Comparison of ENCODE assay signal across 15 cellular contexts in the genomic region with DNA sequence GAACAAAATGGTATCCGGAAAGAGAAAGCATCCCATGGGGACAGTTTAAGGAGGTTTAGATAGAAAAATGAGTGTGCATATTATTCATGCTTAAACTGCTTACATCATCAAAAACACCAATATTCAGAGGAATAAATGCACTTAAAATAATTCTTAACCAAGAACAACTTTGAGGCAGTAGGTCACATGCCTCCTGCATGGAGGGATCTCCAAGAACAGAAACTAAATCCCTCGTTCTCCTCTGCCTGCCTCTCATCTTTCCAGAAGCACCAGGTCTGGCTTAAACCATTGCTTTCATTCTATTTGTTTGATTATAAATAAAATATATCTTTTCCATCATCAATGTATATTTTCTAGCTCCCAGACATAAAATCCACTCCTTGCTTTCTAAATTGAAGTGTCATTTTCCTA.
A peak's percentile ranks its signal among the peaks of the same experiment; 100 is the strongest.
DNase-seq lines count a peak whose midpoint lies in the region; ATAC-seq, FAIRE-seq and TF ChIP-seq lines count a peak whose summit lies in the region.
"Had no signal": no experiment of that assay in that cellular context is flagged by ENCODE, and none has a peak within 500 bp of the region (broad histone marks: within the 10 kb centered on the region; RNA-seq: fewer than 3 reads in every experiment).

No MANE protein-coding gene starts in this region.

- H3K4me1 Mint-ChIP-seq in immature natural killer cell = no peaks in the 10 kb centered on the region
- H3K4me1 Mint-ChIP-seq: CD4-positive, CD25-positive, alpha-beta regulatory T cell; GM23338 had no signal

- H3F3A ChIP-seq in PC-9 (ENCODE audit: insufficient read depth, low read depth) = peaks cover 43% of the 10 kb centered on the region

- no peak for TF ChIP-seq EP300 in A549 (IDR thresholded peaks at IDR 0.05)

- POLR2A ChIA-PET in A549 (lab: Yijun Ruan, JAX) (no interaction called here), PC-9 (lab: Charles Lee; ENCODE audit: unreplicated experiment) (no interaction called here)

- H3K9me3 Mint-ChIP-seq in immature natural killer cell = no peaks in the 10 kb centered on the region
- H3K9me3 Mint-ChIP-seq: CD4-positive, CD25-positive, alpha-beta regulatory T cell; GM23338; H9 had no signal

- TF ChIP-seq RAD21 in A549 (conservative IDR thresholded peaks at IDR 0.05 in 1 of 2, IDR thresholded peaks at IDR 0.05 in 1 of 2) = no peak

- ATAC-seq in A549 = no peak
- ATAC-seq in gastrocnemius medialis = peak; percentile 55 to 72
- no peak for ATAC-seq in GM18498 (IDR thresholded peaks at IDR 0.05; ENCODE audit: unreplicated experiment)
- ATAC-seq: GM23338 had no signal

- no peak for TF ChIP-seq POLR2A in A549 (IDR thresholded peaks at IDR 0.05; ENCODE audit: low read length)
- no peak for TF ChIP-seq POLR2A in gastrocnemius medialis (IDR thresholded peaks at IDR 0.05)

- no peaks in the 10 kb centered on the region for H3K36me3 Mint-ChIP-seq in immature natural killer cell
- H3K36me3 Mint-ChIP-seq: CD4-positive, CD25-positive, alpha-beta regulatory T cell had no signal

- no peak overlapping the region; the same call in 2 of the 3 replicates for H3K4me2 ChIP-seq in A549
- peak overlapping the region; percentile 80 for H3K4me2 ChIP-seq in PC-9
- H3K4me2 ChIP-seq: BLaER1 treated with 17β-estradiol and CSF1 and Interleukin-3, amounts not matched to agents 10 nM and 100 nM; GM23338 had no signal

- 83% methylated on average over 2 of the region's 2 CpGs for WGBS in A549 (ENCODE audit: missing lambda C conversion rate)

- H3K4me1 ChIP-seq in A549 = peaks cover 29% of the 10 kb centered on the region
- peaks cover 59% of the 10 kb centered on the region for H3K4me1 ChIP-seq in PC-9 (replicated peaks; ENCODE audit: insufficient read depth)
- H3K4me1 ChIP-seq in gastrocnemius medialis = peaks cover 0 to 8% of the 10 kb centered on the region in 2 donors

- in situ Hi-C loops in gastrocnemius medialis (cut with MboI; ENCODE audit: low sequenced_read_pairs in 4 of 4) = no loop called here

- FAIRE-seq in A549 (lab: Jason Lieb, UNC) = no peak
- FAIRE-seq: GM18507 had no signal

- H3K9me2 ChIP-seq in PC-9 (ENCODE audit: insufficient read depth) = no peaks in the 10 kb centered on the region

- H3K36me3 ChIP-seq in PC-9 (ENCODE audit: low read depth) (no peaks in the 10 kb centered on the region), gastrocnemius medialis (no peaks in the 10 kb centered on the region)
- H3K36me3 ChIP-seq: BLaER1 treated with 17β-estradiol and CSF1 and Interleukin-3, amounts not matched to agents 10 nM and 100 nM had no signal

- intact Hi-C loops in PC-9 (cut with micrococcal nuclease; ENCODE audit: unreplicated experiment) = loop anchor here (1.0 to 5.0 kb wide), 3 partner anchors 30 to 81 kb away; no protein-coding TSS in a partner anchor
- intact Hi-C loops in gastrocnemius medialis (cut with DNase I; ENCODE audit: low total_unique reads) = no loop called here

- no peaks in the 10 kb centered on the region for H3K79me2 ChIP-seq in PC-9 (ENCODE audit: low read depth)

- H3K9me3 ChIP-seq in A549 = no peaks in the 10 kb centered on the region
- no peaks in the 10 kb centered on the region for H3K9me3 ChIP-seq in PC-9 (ENCODE audit: insufficient read depth, low read depth)
- no peaks in the 10 kb centered on the region for H3K9me3 ChIP-seq in gastrocnemius medialis

- no peaks in the 10 kb centered on the region for H3K27me3 ChIP-seq in PC-9 (ENCODE audit: insufficient read depth, low read depth)
- H3K27me3 ChIP-seq in gastrocnemius medialis = no peaks in the 10 kb centered on the region
- H3K27me3 ChIP-seq: BLaER1 treated with 17β-estradiol and CSF1 and Interleukin-3, amounts not matched to agents 10 nM and 100 nM had no signal

- H2AFZ ChIP-seq in PC-9 = no peak overlapping the region
- H2AFZ ChIP-seq: GM23338 had no signal

- CTCF ChIA-PET in A549 (lab: Yijun Ruan, JAX) (no interaction called here), PC-9 (lab: Charles Lee) (no interaction called here)

- H3K27me3 Mint-ChIP-seq in immature natural killer cell (ENCODE audit: low read depth in 3 of 3) = peaks cover 0 to 6% (median 2%) of the 10 kb centered on the region in 3 donors

- no TSS peak for BruUV-seq in PC-9 (replicated peaks; lab: Mats Ljungman, UMichigan)

- peak overlapping the region in 1 of 2 experiments; percentile 56; a peak in 2 of 6 replicates for H3K27ac ChIP-seq in A549
- peak overlapping the region; percentile 99 for H3K27ac ChIP-seq in PC-9
- H3K27ac ChIP-seq in gastrocnemius medialis = no peak overlapping the region
- H3K27ac ChIP-seq: BLaER1 treated with 17β-estradiol and CSF1 and Interleukin-3, amounts not matched to agents 10 nM and 100 nM had no signal

- TF ChIP-seq CTCF in A549 (IDR thresholded peaks at IDR 0.05) (no peak), PC-9 (conservative IDR thresholded peaks at IDR 0.05) (no peak), choroid plexus epithelial cell (conservative IDR thresholded peaks at IDR 0.05; ENCODE audit: low read depth, low read length) (no peak), gastrocnemius medialis (IDR thresholded peaks at IDR 0.05 in 4 of 5, conservative IDR thresholded peaks at IDR 0.05 in 1 of 5) (no peak)

- no peaks in the 10 kb centered on the region for H4K20me1 ChIP-seq in PC-9 (ENCODE audit: insufficient read depth)
- H4K20me1 ChIP-seq: BLaER1 treated with 17β-estradiol and CSF1 and Interleukin-3, amounts not matched to agents 10 nM and 100 nM had no signal

- H3K27ac Mint-ChIP-seq in immature natural killer cell = no peak overlapping the region
- H3K27ac Mint-ChIP-seq: CD4-positive, CD25-positive, alpha-beta regulatory T cell; GM23338; H9 had no signal

- DNase-seq in A549 (ENCODE audit: low read depth in 1 of 2, low spot score in 1 of 2) (no peak), PC-9 (no peak), choroid plexus epithelial cell (ENCODE audit: low read depth) (peak; percentile 47), gastrocnemius medialis (no peak), hypothalamus (lab: John Stamatoyannopoulos, UW) (no peak), immature natural killer cell (no peak)
- DNase-seq: 8988T; ACHN; CD4-positive, CD25-positive, alpha-beta regulatory T cell; DMS 273 treated with DMSO at 0.1 percent for 48 hours; H9 had no signal

- H3K4me3 ChIP-seq in A549 (no peak overlapping the region), PC-9 (no peak overlapping the region), choroid plexus epithelial cell (ENCODE audit: low read depth, low read length) (no peak overlapping the region), gastrocnemius medialis (no peak overlapping the region)
- H3K4me3 ChIP-seq: BLaER1 treated with 17β-estradiol and CSF1 and Interleukin-3, amounts not matched to agents 10 nM and 100 nM; GM23338 had no signal

- no peak overlapping the region for H3K4me3 Mint-ChIP-seq in immature natural killer cell
- H3K4me3 Mint-ChIP-seq: CD4-positive, CD25-positive, alpha-beta regulatory T cell; GM23338; H9 had no signal

TF ChIP-seq in A549, 52 proteins besides CTCF, POLR2A, EP300 and RAD21:
- TF ChIP-seq HEYL (CRISPR knock-in tag; IDR thresholded peaks at IDR 0.05) (no peak), MAFK (IDR thresholded peaks at IDR 0.05; ENCODE audit: partially characterized antibody) (peak; percentile 93), NFE2L2 (conservative IDR thresholded peaks at IDR 0.05; ENCODE audit: low read length) (no peak)
TF ChIP-seq in A549: peak in this region for 1.

Comparison
In these comparisons a context has a peak if more than half of its experiments do, and no peak if none do; other contexts are left out.
1. ATAC-seq: peak in gastrocnemius medialis (2 of 2); none in A549 (0 of 2) and GM18498 (single experiment).